8 cellular contexts compared by ENCODE assay signal in genomic region chr1:147928236-147929132, GRCh38. TPM values are rescaled to one million over a fixed set of nuclear protein-coding genes. Genes with fewer than 3 reads are reported as not detected.
A peak's percentile ranks its signal among the peaks of the same experiment; 100 is the strongest.
DNase-seq lines count a peak whose midpoint lies in the region; ATAC-seq and TF ChIP-seq lines count a peak whose summit lies in the region.
"Not testable (repeated sequence)": the region's sequence is repeated elsewhere in the genome, so short reads cannot be mapped to it uniquely, and the experiment has no call there.

Gene GPR89B, plus strand, starts transcription at chr1:147928420. Its CDS starts 117 bp downstream, at chr1:147928537.

- DNase-seq in AG20443 (ENCODE audit: low spot score) (peak; percentile 93), NCI-H460 (ENCODE audit: extremely low read depth, low read depth) (peak; percentile 92), chondrocyte (ENCODE audit: low spot score) (peak; percentile 95), kidney epithelial cell (ENCODE audit: low read depth) (peak; percentile 50)
- DNase-seq in activated CD4-positive, alpha-beta T cell treated with anti-CD3 and anti-CD28 coated beads for 1 hour = peak; percentile 90
- peak; percentile 97 for DNase-seq in stimulated activated CD4-positive, alpha-beta T cell treated with anti-CD3 and anti-CD28 coated beads, Interleukin-15, amount 100 ng/mL, for 24 hours

- ATAC-seq in HG03432 (IDR thresholded peaks at IDR 0.05; ENCODE audit: unreplicated experiment) = peak; percentile 99

- peak within 1 kb of the TSS; percentile 80 for H3K4me3 Mint-ChIP-seq in chondrocyte (ENCODE audit: unreplicated experiment)

- not testable (repeated sequence) for H3K27me3 ChIP-seq in kidney epithelial cell (ENCODE audit: control insufficient read depth, insufficient read depth, low read length)

- not testable (repeated sequence) for H3K4me1 Mint-ChIP-seq in chondrocyte (ENCODE audit: low read depth)

- not testable (repeated sequence) for H3K36me3 Mint-ChIP-seq in chondrocyte (ENCODE audit: low read depth)

- peak within 1 kb of the TSS; percentile 83 for H3K27ac Mint-ChIP-seq in chondrocyte (ENCODE audit: unreplicated experiment)

- H3K9me3 Mint-ChIP-seq in chondrocyte (ENCODE audit: low read depth) = not testable (repeated sequence)

- TF ChIP-seq POLR2A in GM19099 (IDR thresholded peaks at IDR 0.05; ENCODE audit: extremely low read depth, insufficient read length, low read depth) = peak; percentile 90

- TF ChIP-seq CTCF in chondrocyte (IDR thresholded peaks at IDR 0.05); kidney epithelial cell (IDR thresholded peaks at IDR 0.05; ENCODE audit: insufficient read depth, low read length, poor library complexity, severe bottlenecking): not testable (repeated sequence)

- H3K36me3 ChIP-seq in kidney epithelial cell (ENCODE audit: control insufficient read depth, insufficient read depth, low read length) = not testable (repeated sequence)

- H3K4me3 ChIP-seq in kidney epithelial cell (ENCODE audit: low read depth, low read length) = peak within 1 kb of the TSS; percentile 79

- not testable (repeated sequence) for H3K27me3 Mint-ChIP-seq in chondrocyte (ENCODE audit: low read depth)

RNA-seq across cellular contexts. Expression of gene GPR89B, which starts in this region (rescaled TPM):
- total RNA-seq in NCI-H460 (2014; rRNA removed; shearing (Covaris generic)) = 27.0 and 29.1 TPM in 2 replicates
- 49.6 and 62.3 TPM in 2 replicates for polyA plus RNA-seq in NCI-H460 (2014; cell fraction: nucleus; rRNA removed)
- total RNA-seq in chondrocyte (8.8 to 14.8 TPM (median 9.2 TPM) in 3 replicates), kidney epithelial cell (14.4 and 14.7 TPM in 2 replicates)

Comparison
In these comparisons a context has a peak if more than half of its experiments do, and no peak if none do; other contexts are left out.
1. Peak in every context shown above with its lines: DNase-seq, ATAC-seq and H3K4me3 ChIP-seq.